12 cellular contexts compared by ENCODE assay signal in genomic region chr4:121154103-121154515, GRCh38. TPM values are rescaled to one million over a fixed set of nuclear protein-coding genes. Genes with fewer than 3 reads are reported as not detected.
A peak's percentile ranks its signal among the peaks of the same experiment; 100 is the strongest.
DNase-seq lines count a peak whose midpoint lies in the region; ATAC-seq, FAIRE-seq and TF ChIP-seq lines count a peak whose summit lies in the region.
"Had no signal": no experiment of that assay in that cellular context is flagged by ENCODE, and none has a peak within 500 bp of the region (broad histone marks: within the 10 kb centered on the region; RNA-seq: fewer than 3 reads in every experiment).

No MANE protein-coding gene starts in this region.

- peak; percentile 44 for ATAC-seq in HG03469 (IDR thresholded peaks at IDR 0.05; ENCODE audit: unreplicated experiment)
- peak; percentile 85 for ATAC-seq in stimulated activated naive CD8-positive, alpha-beta T cell treated with anti-CD3 and anti-CD28 coated beads, Interleukin-15, amount 100 ng/mL, for 72 hours

- H3K27ac Mint-ChIP-seq in activated T-helper 1 cell treated with anti-CD3 and anti-CD28 coated beads, Interleukin-12 subunit alpha, Interleukin-12 subunit beta, Interleukin-2, Interleukin-4 antibody, amounts not matched to agents 30 ng/mL and 10 ng/mL and 1 ng/mL, durations not matched to agents 14 hours and 24 hours and 36 hours = peak overlapping the region; percentile 73
- H3K27ac Mint-ChIP-seq in stimulated activated naive CD8-positive, alpha-beta T cell treated with anti-CD3 and anti-CD28 coated beads, Interleukin-15, amount 100 ng/mL, for 72 hours = peak overlapping the region; percentile 30 to 45

- POLR2A ChIA-PET in PC-9 (lab: Charles Lee; ENCODE audit: unreplicated experiment) = no interaction called here

- peaks cover 74% of the 10 kb centered on the region for H3K4me1 Mint-ChIP-seq in activated T-helper 1 cell treated with anti-CD3 and anti-CD28 coated beads, Interleukin-12 subunit alpha, Interleukin-12 subunit beta, Interleukin-2, Interleukin-4 antibody, amounts not matched to agents 30 ng/mL and 10 ng/mL and 1 ng/mL, durations not matched to agents 14 hours and 24 hours and 36 hours (ENCODE audit: low read depth)
- H3K4me1 Mint-ChIP-seq in stimulated activated naive CD8-positive, alpha-beta T cell treated with anti-CD3 and anti-CD28 coated beads, Interleukin-15, amount 100 ng/mL, for 72 hours = peaks cover 69% of the 10 kb centered on the region

- intact Hi-C loops in activated T-helper 1 cell treated with anti-CD3 and anti-CD28 coated beads, Interleukin-12 subunit alpha, Interleukin-12 subunit beta, Interleukin-2, Interleukin-4 antibody, amounts not matched to agents 30 ng/mL and 10 ng/mL and 1 ng/mL, durations not matched to agents 14 hours and 24 hours and 36 hours (cut with micrococcal nuclease) = loop anchor here (1.0 to 5.0 kb wide), 11 partner anchors 12 to 1388 kb away; no protein-coding TSS in a partner anchor
- intact Hi-C loops in PC-9 (cut with micrococcal nuclease; ENCODE audit: unreplicated experiment) = no loop called here

- no peak for TF ChIP-seq CTCF in PC-9 (conservative IDR thresholded peaks at IDR 0.05)

- BruUV-seq in PC-9 (replicated peaks; lab: Mats Ljungman, UMichigan) = no TSS peak

- no peak for FAIRE-seq in RCC 7860 (lab: Jason Lieb, UNC)
- FAIRE-seq: TTC549 had no signal

- CTCF ChIA-PET in PC-9 (lab: Charles Lee) = no interaction called here

- H3K9me2 ChIP-seq in PC-9 (ENCODE audit: insufficient read depth) = no peaks in the 10 kb centered on the region

- peaks cover 9% of the 10 kb centered on the region for H3K27me3 Mint-ChIP-seq in activated T-helper 1 cell treated with anti-CD3 and anti-CD28 coated beads, Interleukin-12 subunit alpha, Interleukin-12 subunit beta, Interleukin-2, Interleukin-4 antibody, amounts not matched to agents 30 ng/mL and 10 ng/mL and 1 ng/mL, durations not matched to agents 14 hours and 24 hours and 36 hours (ENCODE audit: insufficient read depth)
- no peaks in the 10 kb centered on the region for H3K27me3 Mint-ChIP-seq in stimulated activated naive CD8-positive, alpha-beta T cell treated with anti-CD3 and anti-CD28 coated beads, Interleukin-15, amount 100 ng/mL, for 72 hours

- DNase-seq in activated naive CD4-positive, alpha-beta T cell treated with Interleukin-2 at 50 U/mL for 16 hours = peak; percentile 9
- DNase-seq in activated naive CD4-positive, alpha-beta T cell (lab: John Stamatoyannopoulos, UW) = no peak
- peak; percentile 39 for DNase-seq in activated T-helper 1 cell treated with anti-CD3 and anti-CD28 coated beads, Interleukin-12 subunit alpha, Interleukin-12 subunit beta, Interleukin-2, Interleukin-4 antibody, amounts not matched to agents 30 ng/mL and 10 ng/mL and 1 ng/mL, durations not matched to agents 14 hours and 24 hours and 36 hours (ENCODE audit: low spot score)
- DNase-seq in stimulated activated naive CD8-positive, alpha-beta T cell treated with anti-CD3 and anti-CD28 coated beads, Interleukin-15, amount 100 ng/mL, for 72 hours = peak in 1 of 2 donors; percentile 31
- DNase-seq in RCC 7860 (ENCODE audit: low spot score) = no peak
- DNase-seq in GM03348 (ENCODE audit: low spot score) = no peak
- no peak for DNase-seq in PC-9
- DNase-seq: amygdala; NCI-H1105; stimulated activated CD4-positive, alpha-beta T cell treated with anti-CD3 and anti-CD28 coated beads, Interleukin-15, amount 100 ng/mL, for 24 hours had no signal

- H3K4me2 ChIP-seq in PC-9 = no peak overlapping the region

- peak overlapping the region; percentile 56 for H3K4me3 Mint-ChIP-seq in activated T-helper 1 cell treated with anti-CD3 and anti-CD28 coated beads, Interleukin-12 subunit alpha, Interleukin-12 subunit beta, Interleukin-2, Interleukin-4 antibody, amounts not matched to agents 30 ng/mL and 10 ng/mL and 1 ng/mL, durations not matched to agents 14 hours and 24 hours and 36 hours
- H3K4me3 Mint-ChIP-seq in stimulated activated naive CD8-positive, alpha-beta T cell treated with anti-CD3 and anti-CD28 coated beads, Interleukin-15, amount 100 ng/mL, for 72 hours = peak overlapping the region; percentile 60 to 74

- no peaks in the 10 kb centered on the region for H3K79me2 ChIP-seq in PC-9 (ENCODE audit: low read depth)

- no peak overlapping the region for H2AFZ ChIP-seq in PC-9

- H3K36me3 ChIP-seq in PC-9 (ENCODE audit: low read depth) = no peaks in the 10 kb centered on the region

- H3K36me3 Mint-ChIP-seq in activated T-helper 1 cell treated with anti-CD3 and anti-CD28 coated beads, Interleukin-12 subunit alpha, Interleukin-12 subunit beta, Interleukin-2, Interleukin-4 antibody, amounts not matched to agents 30 ng/mL and 10 ng/mL and 1 ng/mL, durations not matched to agents 14 hours and 24 hours and 36 hours (ENCODE audit: low read depth) = peaks cover 31% of the 10 kb centered on the region

- peaks cover 3% of the 10 kb centered on the region for H3K9me3 Mint-ChIP-seq in activated T-helper 1 cell treated with anti-CD3 and anti-CD28 coated beads, Interleukin-12 subunit alpha, Interleukin-12 subunit beta, Interleukin-2, Interleukin-4 antibody, amounts not matched to agents 30 ng/mL and 10 ng/mL and 1 ng/mL, durations not matched to agents 14 hours and 24 hours and 36 hours
- no peaks in the 10 kb centered on the region for H3K9me3 Mint-ChIP-seq in stimulated activated naive CD8-positive, alpha-beta T cell treated with anti-CD3 and anti-CD28 coated beads, Interleukin-15, amount 100 ng/mL, for 72 hours

- no peak overlapping the region for H3K27ac ChIP-seq in PC-9

- H4K20me1 ChIP-seq in PC-9 (ENCODE audit: insufficient read depth) = no peaks in the 10 kb centered on the region

- no peaks in the 10 kb centered on the region for H3K9me3 ChIP-seq in PC-9 (ENCODE audit: insufficient read depth, low read depth)

- H3K4me1 ChIP-seq in PC-9 (replicated peaks; ENCODE audit: insufficient read depth) = peaks cover 15% of the 10 kb centered on the region

- no peaks in the 10 kb centered on the region for H3K27me3 ChIP-seq in PC-9 (ENCODE audit: insufficient read depth, low read depth)

- no peaks in the 10 kb centered on the region; the same call in 1 of the 2 replicates for H3F3A ChIP-seq in PC-9 (ENCODE audit: insufficient read depth, low read depth)

- no peak overlapping the region for H3K4me3 ChIP-seq in PC-9

RNA-seq across cellular contexts. Expression of gene TNIP3, which starts 10.0 kb away (rescaled TPM):
- 21.9 and 23.9 TPM in 2 replicates for total RNA-seq in activated T-helper 1 cell treated with anti-CD3 and anti-CD28 coated beads, Interleukin-12 subunit alpha, Interleukin-12 subunit beta, Interleukin-2, Interleukin-4 antibody, amounts not matched to agents 30 ng/mL and 10 ng/mL and 1 ng/mL, durations not matched to agents 14 hours and 24 hours and 36 hours
- total RNA-seq in PC-9 (2021) = 0.63 and 1.2 TPM in 2 replicates

Comparison
In these comparisons a context has a peak if more than half of its experiments do, and no peak if none do; other contexts are left out.
1. DNase-seq: peak in activated naive CD4-positive, alpha-beta T cell treated with Interleukin-2 at 50 U/mL for 16 hours (single experiment) and activated T-helper 1 cell treated with anti-CD3 and anti-CD28 coated beads, Interleukin-12 subunit alpha, Interleukin-12 subunit beta, Interleukin-2, Interleukin-4 antibody, amounts not matched to agents 30 ng/mL and 10 ng/mL and 1 ng/mL, durations not matched to agents 14 hours and 24 hours and 36 hours (single experiment); none in activated naive CD4-positive, alpha-beta T cell (0 of 4), RCC 7860 (single experiment), GM03348 (single experiment) and PC-9 (0 of 2).
2. RNA of gene TNIP3, which starts 10.0 kb away (total RNA-seq): 21.9 to 23.9 TPM in activated T-helper 1 cell treated with anti-CD3 and anti-CD28 coated beads, Interleukin-12 subunit alpha, Interleukin-12 subunit beta, Interleukin-2, Interleukin-4 antibody, amounts not matched to agents 30 ng/mL and 10 ng/mL and 1 ng/mL, durations not matched to agents 14 hours and 24 hours and 36 hours; 0.63 to 1.2 TPM in PC-9; every median in the first group is over 10 times any median in the second.